ENCODE assay signal across 1 cellular context in genomic region chrX:47063179-47063578, GRCh38.
TF ChIP-seq lines count a peak whose summit lies in the region.

No MANE protein-coding gene starts in this region.

TF ChIP-seq in HepG2, 621 proteins besides CTCF, POLR2A, EP300 and RAD21 (continued from another document and continues in another):
- TF ChIP-seq, protein P1, sequence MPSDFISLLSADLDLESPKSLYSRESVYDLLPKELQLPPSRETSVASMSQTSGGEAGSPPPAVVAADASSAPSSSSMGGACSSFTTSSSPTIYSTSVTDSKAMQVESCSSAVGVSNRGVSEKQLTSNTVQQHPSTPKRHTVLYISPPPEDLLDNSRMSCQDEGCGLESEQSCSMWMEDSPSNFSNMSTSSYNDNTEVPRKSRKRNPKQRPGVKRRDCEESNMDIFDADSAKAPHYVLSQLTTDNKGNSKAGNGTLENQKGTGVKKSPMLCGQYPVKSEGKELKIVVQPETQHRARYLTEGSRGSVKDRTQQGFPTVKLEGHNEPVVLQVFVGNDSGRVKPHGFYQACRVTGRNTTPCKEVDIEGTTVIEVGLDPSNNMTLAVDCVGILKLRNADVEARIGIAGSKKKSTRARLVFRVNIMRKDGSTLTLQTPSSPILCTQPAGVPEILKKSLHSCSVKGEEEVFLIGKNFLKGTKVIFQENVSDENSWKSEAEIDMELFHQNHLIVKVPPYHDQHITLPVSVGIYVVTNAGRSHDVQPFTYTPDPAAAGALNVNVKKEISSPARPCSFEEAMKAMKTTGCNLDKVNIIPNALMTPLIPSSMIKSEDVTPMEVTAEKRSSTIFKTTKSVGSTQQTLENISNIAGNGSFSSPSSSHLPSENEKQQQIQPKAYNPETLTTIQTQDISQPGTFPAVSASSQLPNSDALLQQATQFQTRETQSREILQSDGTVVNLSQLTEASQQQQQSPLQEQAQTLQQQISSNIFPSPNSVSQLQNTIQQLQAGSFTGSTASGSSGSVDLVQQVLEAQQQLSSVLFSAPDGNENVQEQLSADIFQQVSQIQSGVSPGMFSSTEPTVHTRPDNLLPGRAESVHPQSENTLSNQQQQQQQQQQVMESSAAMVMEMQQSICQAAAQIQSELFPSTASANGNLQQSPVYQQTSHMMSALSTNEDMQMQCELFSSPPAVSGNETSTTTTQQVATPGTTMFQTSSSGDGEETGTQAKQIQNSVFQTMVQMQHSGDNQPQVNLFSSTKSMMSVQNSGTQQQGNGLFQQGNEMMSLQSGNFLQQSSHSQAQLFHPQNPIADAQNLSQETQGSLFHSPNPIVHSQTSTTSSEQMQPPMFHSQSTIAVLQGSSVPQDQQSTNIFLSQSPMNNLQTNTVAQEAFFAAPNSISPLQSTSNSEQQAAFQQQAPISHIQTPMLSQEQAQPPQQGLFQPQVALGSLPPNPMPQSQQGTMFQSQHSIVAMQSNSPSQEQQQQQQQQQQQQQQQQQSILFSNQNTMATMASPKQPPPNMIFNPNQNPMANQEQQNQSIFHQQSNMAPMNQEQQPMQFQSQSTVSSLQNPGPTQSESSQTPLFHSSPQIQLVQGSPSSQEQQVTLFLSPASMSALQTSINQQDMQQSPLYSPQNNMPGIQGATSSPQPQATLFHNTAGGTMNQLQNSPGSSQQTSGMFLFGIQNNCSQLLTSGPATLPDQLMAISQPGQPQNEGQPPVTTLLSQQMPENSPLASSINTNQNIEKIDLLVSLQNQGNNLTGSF (CRISPR knock-in tag; IDR thresholded peaks at IDR 0.05), result no peak
- no peak for TF ChIP-seq RFX3 (CRISPR knock-in tag; IDR thresholded peaks at IDR 0.05)
- TF ChIP-seq SCMH1 (CRISPR knock-in tag; IDR thresholded peaks at IDR 0.05; ENCODE audit: borderline replicate concordance), result no peak
- peak; percentile 47; the same call in 1 of the 2 replicates for TF ChIP-seq GATAD2A (CRISPR knock-in tag; IDR thresholded peaks at IDR 0.05)
- no peak for TF ChIP-seq TAF15 (IDR thresholded peaks at IDR 0.05; ENCODE audit: low read depth, low read length, poor library complexity, severe bottlenecking)
- no peak for TF ChIP-seq SMAD3 (CRISPR knock-in tag; IDR thresholded peaks at IDR 0.05)
- TF ChIP-seq ATRX (CRISPR knock-in tag; IDR thresholded peaks at IDR 0.05; ENCODE audit: borderline replicate concordance), result no peak
- no peak for TF ChIP-seq SOX6 (IDR thresholded peaks at IDR 0.05)
- 0 out of 2 replicates have a peak, but pooled peaks have one; percentile 31 for TF ChIP-seq SOX6 (CRISPR knock-in tag; IDR thresholded peaks at IDR 0.05)
- TF ChIP-seq ZGPAT (CRISPR knock-in tag; IDR thresholded peaks at IDR 0.05), result no peak
- TF ChIP-seq ZBTB40 (IDR thresholded peaks at IDR 0.05), result no peak
- TF ChIP-seq ZBTB40 (CRISPR knock-in tag; IDR thresholded peaks at IDR 0.05), result no peak
- TF ChIP-seq ZNF790 (CRISPR knock-in tag; IDR thresholded peaks at IDR 0.05; ENCODE audit: borderline replicate concordance), result no peak
- no peak for TF ChIP-seq FOXA1 (IDR thresholded peaks at IDR 0.05)
- peak; percentile 55 for TF ChIP-seq FOXA1 (CRISPR knock-in tag; IDR thresholded peaks at IDR 0.05)
- no peak for TF ChIP-seq ZNF7 (CRISPR knock-in tag; IDR thresholded peaks at IDR 0.05)
- no peak for TF ChIP-seq CCDC6 (CRISPR knock-in tag; IDR thresholded peaks at IDR 0.05)
- TF ChIP-seq CEBPG (CRISPR knock-in tag; IDR thresholded peaks at IDR 0.05), result peak; percentile 82
- TF ChIP-seq ZMYM3 (CRISPR knock-in tag; IDR thresholded peaks at IDR 0.05), result peak; percentile 44; the same call in 1 of the 2 replicates
- no peak for TF ChIP-seq MYC (CRISPR knock-in tag; IDR thresholded peaks at IDR 0.05; ENCODE audit: borderline replicate concordance)
- 0 out of 2 replicates have a peak, but pooled peaks have one; percentile 45 for TF ChIP-seq ZNF652 (CRISPR knock-in tag; IDR thresholded peaks at IDR 0.05; ENCODE audit: borderline replicate concordance, low read depth)
- TF ChIP-seq NAIF1 (CRISPR knock-in tag; IDR thresholded peaks at IDR 0.05; ENCODE audit: borderline replicate concordance), result no peak
- TF ChIP-seq SOX5 (CRISPR knock-in tag; IDR thresholded peaks at IDR 0.05; ENCODE audit: borderline replicate concordance), result 0 out of 2 replicates have a peak, but pooled peaks have one; percentile 35
- TF ChIP-seq FUBP1 (CRISPR knock-in tag; IDR thresholded peaks at IDR 0.05; ENCODE audit: borderline replicate concordance), result no peak
- TF ChIP-seq SOX13 (IDR thresholded peaks at IDR 0.05), result no peak
- TF ChIP-seq SOX13 (CRISPR knock-in tag; conservative IDR thresholded peaks at IDR 0.05 in 1 of 2, IDR thresholded peaks at IDR 0.05 in 1 of 2), result peak in 1 of 2 experiments; percentile 60; a peak in 2 of 4 replicates
- TF ChIP-seq KDM5A (IDR thresholded peaks at IDR 0.05; ENCODE audit: borderline replicate concordance, low read length), result no peak
- no peak for TF ChIP-seq RELA (CRISPR knock-in tag; IDR thresholded peaks at IDR 0.05)
- peak; percentile 40; the same call in 1 of the 2 replicates for TF ChIP-seq CEBPB (IDR thresholded peaks at IDR 0.05; ENCODE audit: borderline replicate concordance, low read depth, low read length)
- no peak for TF ChIP-seq BCLAF1 (IDR thresholded peaks at IDR 0.05)
- no peak for TF ChIP-seq PPARG (CRISPR knock-in tag; conservative IDR thresholded peaks at IDR 0.05)
- TF ChIP-seq PAXIP1 (CRISPR knock-in tag; conservative IDR thresholded peaks at IDR 0.05), result peak; percentile 20; the same call in 1 of the 2 replicates
- TF ChIP-seq CHD2 (IDR thresholded peaks at IDR 0.05; ENCODE audit: low read depth, low read length), result no peak
- no peak for TF ChIP-seq EEA1 (CRISPR knock-in tag; IDR thresholded peaks at IDR 0.05; ENCODE audit: borderline replicate concordance)
- TF ChIP-seq HDAC2 (CRISPR knock-in tag; IDR thresholded peaks at IDR 0.05), result peak; percentile 19; the same call in 1 of the 2 replicates
- no peak for TF ChIP-seq ZNF143 (CRISPR knock-in tag; IDR thresholded peaks at IDR 0.05)
